In the genomic region with DNA sequence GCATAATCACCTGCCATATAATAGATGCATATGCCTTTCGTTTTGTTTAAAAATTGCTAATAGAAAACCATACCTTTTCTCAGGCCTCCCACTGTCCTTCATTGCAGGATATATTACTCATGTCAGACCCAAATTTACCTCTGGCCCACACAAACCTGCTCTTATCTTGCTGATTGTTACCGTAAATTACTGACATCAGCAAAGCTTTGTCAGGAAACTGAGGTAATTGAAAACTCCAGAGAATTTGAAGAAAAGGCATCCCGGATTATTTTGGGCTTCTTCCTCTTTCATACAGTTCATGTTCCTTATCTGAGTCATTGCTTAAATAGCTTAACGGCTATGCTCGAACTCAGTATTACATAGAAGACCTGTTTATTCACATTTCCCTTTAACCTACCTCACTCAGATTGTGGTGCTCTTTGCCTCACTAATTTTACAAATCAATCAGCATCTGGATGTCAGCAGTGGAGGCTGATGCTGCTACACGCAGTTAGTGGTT, we compare ENCODE assay signal across 9 cellular contexts.
A peak's percentile ranks its signal among the peaks of the same experiment; 100 is the strongest.
DNase-seq lines count a peak whose midpoint lies in the region; ATAC-seq and TF ChIP-seq lines count a peak whose summit lies in the region.
"Had no signal": no experiment of that assay in that cellular context is flagged by ENCODE, and none has a peak within 500 bp of the region (broad histone marks: within the 10 kb centered on the region; RNA-seq: fewer than 3 reads in every experiment).

No MANE protein-coding gene starts in this region.

- TF ChIP-seq CTCF in GM10248 (IDR thresholded peaks at IDR 0.05; ENCODE audit: control extremely low read depth, extremely low read depth, low read depth, missing control alignments): no peak
- TF ChIP-seq CTCF in endothelial cell (IDR thresholded peaks at IDR 0.05; ENCODE audit: unreplicated experiment): no peak
- no peak for TF ChIP-seq CTCF in adrenal gland (IDR thresholded peaks at IDR 0.05)

- no peak overlapping the region for H3K4me3 ChIP-seq in adipocyte (ENCODE audit: low read length)
- H3K4me3 ChIP-seq in adrenal gland: no peak overlapping the region

- H3K36me3 ChIP-seq in adipocyte (ENCODE audit: control insufficient read depth, insufficient read depth, low read length, severe bottlenecking) (no peaks in the 10 kb centered on the region), adrenal gland (replicated peaks in 1 of 2) (no peaks in the 10 kb centered on the region)

- no peaks in the 10 kb centered on the region for H3K9me3 ChIP-seq in adipocyte (ENCODE audit: control insufficient read depth, low read length)
- H3K9me3 ChIP-seq in adrenal gland (replicated peaks in 1 of 3): no peaks in the 10 kb centered on the region

- no peak overlapping the region for H3K9ac ChIP-seq in adipocyte (ENCODE audit: low read length)

- H3K4me3 Mint-ChIP-seq in endothelial cell (ENCODE audit: unreplicated experiment): no peak overlapping the region

- H3K27me3 ChIP-seq in adipocyte (replicated peaks; ENCODE audit: control insufficient read depth, insufficient read depth, low read length) (no peaks in the 10 kb centered on the region), adrenal gland (no peaks in the 10 kb centered on the region)

- no peaks in the 10 kb centered on the region for H3K9me3 Mint-ChIP-seq in endothelial cell (ENCODE audit: unreplicated experiment)

- ATAC-seq in GM21360 (IDR thresholded peaks at IDR 0.05; ENCODE audit: unreplicated experiment) (peak; percentile 79), HG03439 (IDR thresholded peaks at IDR 0.05; ENCODE audit: unreplicated experiment) (peak; percentile 60)

- POLR2A ChIA-PET in GM10248 (lab: Yijun Ruan, JAX): interaction anchor here (1.1 kb wide), 1 partner anchor 9 kb away, joined by 3 read pairs; no protein-coding TSS in a partner anchor

- H3K4me1 ChIP-seq in adipocyte (ENCODE audit: control insufficient read depth, insufficient read depth, low read length) (peaks cover 40% of the 10 kb centered on the region), adrenal gland (replicated peaks in 1 of 2) (peaks cover 0 to 33% of the 10 kb centered on the region in 2 donors)

- intact Hi-C loops in adrenal gland (cut with DNase I): no loop called here

- WGBS in adrenal gland, 4 donors: 59 to 68% (median 63%) methylated on average over 6 of the region's 6 CpGs

- CTCF ChIA-PET in GM10248 (lab: Yijun Ruan, JAX): interaction anchor here (1.1 to 1.7 kb wide), 3 partner anchors 15 to 29 kb away, joined by 3 to 5 read pairs (median 4); no protein-coding TSS in a partner anchor

- DNase-seq in GM10248 (ENCODE audit: extremely low spot score): peak; percentile 23
- DNase-seq in adipocyte (ENCODE audit: low read depth): peak; percentile 41
- DNase-seq in pons (ENCODE audit: low spot score): no peak
- DNase-seq in endothelial cell (ENCODE audit: low spot score): no peak
- no peak for DNase-seq in adrenal gland
- no peak for DNase-seq in NCI-H187 treated with DMSO at 0.1 percent for 48 hours (lab: John Stamatoyannopoulos, UW)
- DNase-seq: NCI-H1694 had no signal

- no peak overlapping the region for H3K27ac ChIP-seq in adrenal gland

- H3K36me3 Mint-ChIP-seq in endothelial cell (ENCODE audit: low read depth, unreplicated experiment): no peaks in the 10 kb centered on the region

- H3K27ac Mint-ChIP-seq in endothelial cell (ENCODE audit: unreplicated experiment): no peak overlapping the region

- peaks cover 50% of the 10 kb centered on the region for H3K4me1 Mint-ChIP-seq in endothelial cell (ENCODE audit: unreplicated experiment)

- TF ChIP-seq POLR2A in adrenal gland (IDR thresholded peaks at IDR 0.05): no peak

- peaks cover 11% of the 10 kb centered on the region for H3K27me3 Mint-ChIP-seq in endothelial cell (ENCODE audit: unreplicated experiment)

Comparison
In these comparisons a context has a peak if more than half of its experiments do, and no peak if none do; other contexts are left out.
1. DNase-seq: peak in GM10248 (single experiment) and adipocyte (single experiment); none in pons (single experiment), endothelial cell (single experiment), adrenal gland (0 of 7) and NCI-H187 treated with DMSO at 0.1 percent for 48 hours (single experiment).